ENCODE assay signal across 8 cellular contexts in genomic region chr9:132670816-132671371, GRCh38. TPM values are rescaled to one million over a fixed set of nuclear protein-coding genes. Genes with fewer than 3 reads are reported as not detected.
DNase-seq lines count a peak whose midpoint lies in the region; ATAC-seq and TF ChIP-seq lines count a peak whose summit lies in the region.

No MANE protein-coding gene starts in this region.

- peak overlapping the region; percentile 84 for H3K9ac ChIP-seq in KMS-11

- no peaks in the 10 kb centered on the region for H3K27me3 ChIP-seq in KMS-11 (ENCODE audit: insufficient read depth, low read depth)
- H3K27me3 ChIP-seq in dorsolateral prefrontal cortex, result no peaks in the 10 kb centered on the region
- H3K27me3 ChIP-seq in mononuclear cell (ENCODE audit: insufficient read depth, low read length), result no peaks in the 10 kb centered on the region

- peak; percentile 71 for DNase-seq in D341Med (ENCODE audit: low spot score)
- peak; percentile 60 for DNase-seq in activated CD4-positive, alpha-beta T cell treated with anti-CD3 and anti-CD28 coated beads for 48 hours
- peak in 6 of 10 donors; percentile 4 to 49 (median 35) for DNase-seq in dorsolateral prefrontal cortex
- DNase-seq in stimulated activated CD8-positive, alpha-beta memory T cell treated with anti-CD3 and anti-CD28 coated beads, Interleukin-7, amount 100 ng/mL, for 48 hours (ENCODE audit: extremely low read depth in 1 of 2, low read depth in 1 of 2), result peak; percentile 11 to 19
- DNase-seq in MV-4-11 (lab: John Stamatoyannopoulos, UW), result no peak

- H3K27ac ChIP-seq in KMS-11, result peak overlapping the region; percentile 78
- peak overlapping the region in 45 of 59 donors; percentile 86 to 99 (median 97) for H3K27ac ChIP-seq in dorsolateral prefrontal cortex

- H3K4me3 ChIP-seq in KMS-11 (IDR thresholded peaks at IDR 0.05; ENCODE audit: insufficient read depth, low read depth, low read length) (no peak overlapping the region), dorsolateral prefrontal cortex (peak overlapping the region; percentile 78 to 100 (median 98)), mononuclear cell (ENCODE audit: low read length) (peak overlapping the region; percentile 100)

- H3K36me3 ChIP-seq in KMS-11 (ENCODE audit: insufficient read depth), result no peaks in the 10 kb centered on the region

- H3K4me1 ChIP-seq in KMS-11 (ENCODE audit: low read depth, poor library complexity, severe bottlenecking), result peaks cover 48% of the 10 kb centered on the region
- H3K4me1 ChIP-seq in mononuclear cell (ENCODE audit: insufficient read depth, low read length), result peaks cover 34% of the 10 kb centered on the region

- ATAC-seq in GM21528 (IDR thresholded peaks at IDR 0.05; ENCODE audit: low FRiP score, unreplicated experiment), result peak; percentile 30

- H2AFZ ChIP-seq in KMS-11 (ENCODE audit: low read depth), result peak overlapping the region; percentile 77

- H3K79me2 ChIP-seq in KMS-11 (ENCODE audit: insufficient read depth, low read depth), result peaks cover 96% of the 10 kb centered on the region

- H4K20me1 ChIP-seq in KMS-11 (ENCODE audit: insufficient read depth), result 0 out of 2 replicates have a peak, but pooled peaks cover 9% of the 10 kb centered on the region

- H3K4me2 ChIP-seq in KMS-11, result peak overlapping the region; percentile 99

- TF ChIP-seq CTCF in KMS-11 (conservative IDR thresholded peaks at IDR 0.05; ENCODE audit: low read depth, low read length) (no peak), dorsolateral prefrontal cortex (IDR thresholded peaks at IDR 0.05 in 54 of 56, conservative IDR thresholded peaks at IDR 0.05 in 2 of 56; ENCODE audit: low read depth in 1 of 56, partially characterized antibody in 56 of 56) (no peak)

- no peaks in the 10 kb centered on the region for H3K9me3 ChIP-seq in mononuclear cell (ENCODE audit: low read depth, low read length)

- intact Hi-C loops in dorsolateral prefrontal cortex (cut with DNase I), result loop anchor here in 1 of 2 donors (5.0 kb wide), 2 partner anchors 206 to 594 kb away; partner anchors contain the start of genes AK8, MED27 and SPACA9

RNA-seq across cellular contexts. Expression of gene GTF3C4, which starts 0.6 kb away (rescaled TPM):
- total RNA-seq in dorsolateral prefrontal cortex, result 10 to 100 TPM; 10.0 to 21.3 (median 16.2) TPM
- 17.6 TPM for total RNA-seq in mononuclear cell

RNA-seq across cellular contexts. Expression of gene DDX31, which starts 1.1 kb away (rescaled TPM):
- total RNA-seq in dorsolateral prefrontal cortex (10 to 100 TPM in 48 of 120 experiments, 1 to 10 TPM in 72; 4.9 to 25.4 (median 9.5) TPM), mononuclear cell (10.3 TPM)
